ENCODE assay signal across 18 cellular contexts in genomic region chr5:160152287-160152686, GRCh38. TPM values are rescaled to one million over a fixed set of nuclear protein-coding genes. Genes with fewer than 3 reads are reported as not detected.
DNase-seq lines count a peak whose midpoint lies in the region; ATAC-seq lines count a peak whose summit lies in the region.
"Had no signal": no experiment of that assay in that cellular context is flagged by ENCODE, and none has a peak within 500 bp of the region (broad histone marks: within the 10 kb centered on the region; RNA-seq: fewer than 3 reads in every experiment).

No MANE protein-coding gene starts in this region.

- peak in 1 of 2 donors; percentile 71 for ATAC-seq in activated T-cell treated with anti-CD3 and anti-CD28 coated beads, Interleukin-2, amount 50 U/mL, for 72 hours (replicated peaks in 1 of 2)
- ATAC-seq in HG02610 (IDR thresholded peaks at IDR 0.05; ENCODE audit: unreplicated experiment) = peak; percentile 88
- peak; percentile 72 for ATAC-seq in HG03342 (IDR thresholded peaks at IDR 0.05; ENCODE audit: unreplicated experiment)
- ATAC-seq in sciatic nerve = no peak

- H3K27me3 Mint-ChIP-seq in activated T-cell treated with anti-CD3 and anti-CD28 coated beads, Interleukin-2, amount 50 U/mL, for 72 hours (ENCODE audit: low read depth) = no peaks in the 10 kb centered on the region

- peaks cover 13% of the 10 kb centered on the region for H3K4me1 Mint-ChIP-seq in activated T-cell treated with anti-CD3 and anti-CD28 coated beads, Interleukin-2, amount 50 U/mL, for 72 hours (ENCODE audit: low read depth)
- H3K4me1 Mint-ChIP-seq: CD14-positive monocyte had no signal

- intact Hi-C loops in sciatic nerve (cut with DNase I) = no loop called here

- DNase-seq in activated T-cell treated with anti-CD3 and anti-CD28 coated beads, Interleukin-2, amount 50 U/mL, for 72 hours = no peak
- no peak for DNase-seq in activated T-cell treated with anti-CD3 and anti-CD28 coated beads, Interleukin-2, amount 50 U/mL, for 1 hour
- no peak for DNase-seq in amniotic stem cell (lab: John Stamatoyannopoulos, UW)
- DNase-seq in NCI-H2171 treated with DMSO at 0.1 percent for 48 hours (lab: John Stamatoyannopoulos, UW) = no peak
- DNase-seq in sciatic nerve (ENCODE audit: low spot score) = no peak
- DNase-seq in NCI-H526 (lab: John Stamatoyannopoulos, UW) = no peak
- DNase-seq: 8988T; activated CD4-positive, alpha-beta T cell treated with anti-CD3 and anti-CD28 coated beads, Interleukin-2, amount 50 U/mL, for 48 hours; activated T-cell treated with anti-CD3 and anti-CD28 coated beads, Interleukin-2, amount 50 U/mL, for 48 hours; caudate nucleus; DMS153; head of caudate nucleus; NCI-H1105 treated with DMSO at 0.1 percent for 48 hours; SW 1271; trophoblast cell had no signal

- H3K4me3 Mint-ChIP-seq in activated T-cell treated with anti-CD3 and anti-CD28 coated beads, Interleukin-2, amount 50 U/mL, for 72 hours = no peak overlapping the region
- H3K4me3 Mint-ChIP-seq: CD14-positive monocyte had no signal

- H3K36me3 Mint-ChIP-seq in activated T-cell treated with anti-CD3 and anti-CD28 coated beads, Interleukin-2, amount 50 U/mL, for 72 hours (ENCODE audit: insufficient read depth in 2 of 2) = no peaks in the 10 kb centered on the region
- H3K36me3 Mint-ChIP-seq: CD14-positive monocyte had no signal

- H3K27ac Mint-ChIP-seq in activated T-cell treated with anti-CD3 and anti-CD28 coated beads, Interleukin-2, amount 50 U/mL, for 72 hours = peak overlapping the region; percentile 58

- no peaks in the 10 kb centered on the region for H3K9me3 Mint-ChIP-seq in activated T-cell treated with anti-CD3 and anti-CD28 coated beads, Interleukin-2, amount 50 U/mL, for 72 hours
- H3K9me3 Mint-ChIP-seq: CD14-positive monocyte had no signal

RNA-seq across cellular contexts. Expression of gene PWWP2A, which starts 33.0 kb away (rescaled TPM):
- 10 to 100 TPM; 14.9 to 21.3 TPM for total RNA-seq in activated T-cell treated with anti-CD3 and anti-CD28 coated beads, Interleukin-2, amount 50 U/mL, for 72 hours
- total RNA-seq in sciatic nerve = 26.6 TPM
